8 cellular contexts compared by ENCODE assay signal in the genomic region with DNA sequence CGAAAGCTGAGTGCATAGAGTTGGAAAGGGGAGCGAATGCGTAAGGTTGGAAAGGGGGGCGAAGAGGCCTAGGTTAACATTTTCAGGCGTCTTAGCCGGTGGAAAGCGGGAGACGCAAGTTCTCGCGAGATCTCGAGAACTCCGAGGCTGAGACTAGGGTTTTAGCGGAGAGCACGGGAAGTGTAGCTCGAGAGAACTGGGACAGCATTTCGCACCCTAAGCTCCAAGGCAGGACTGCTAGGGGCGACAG. TPM values are rescaled to one million over a fixed set of nuclear protein-coding genes. Genes with fewer than 3 reads are reported as not detected.
DNase-seq lines count a peak whose midpoint lies in the region; ATAC-seq, FAIRE-seq and TF ChIP-seq lines count a peak whose summit lies in the region.

No MANE protein-coding gene starts in this region.

- H3K4me3 ChIP-seq in PC-3 (ENCODE audit: low read length) (peak overlapping the region; percentile 100), brain microvascular endothelial cell (ENCODE audit: low read depth, low read length) (peak overlapping the region; percentile 99), iPS-20b (ENCODE audit: low read length) (peak overlapping the region; percentile 95), small intestine (ENCODE audit: low read depth in 1 of 2, low read length in 2 of 2) (peak overlapping the region; percentile 90 to 94)

- no peaks in the 10 kb centered on the region for H3K27me3 ChIP-seq in PC-3 (ENCODE audit: low read length)
- no peaks in the 10 kb centered on the region for H3K27me3 ChIP-seq in brain microvascular endothelial cell (replicated peaks)
- peaks cover 5% of the 10 kb centered on the region; the same call in 1 of the 2 replicates for H3K27me3 ChIP-seq in iPS-20b (ENCODE audit: insufficient read depth, low read length)
- no peaks in the 10 kb centered on the region for H3K27me3 ChIP-seq in small intestine (ENCODE audit: control insufficient read depth in 2 of 2, insufficient read depth in 2 of 2, low read length in 2 of 2)

- no peaks in the 10 kb centered on the region for H3F3A ChIP-seq in PC-3 (ENCODE audit: low read length, unreplicated experiment)

- FAIRE-seq in small intestine (lab: Jason Lieb, UNC), result no peak

- H2AFZ ChIP-seq in PC-3 (ENCODE audit: low read length), result peak overlapping the region; percentile 89

- peak overlapping the region; percentile 95 for H3K9ac ChIP-seq in PC-3 (ENCODE audit: low read length)
- H3K9ac ChIP-seq in iPS-20b (ENCODE audit: low read depth, low read length), result peak overlapping the region; percentile 100

- H3K79me2 ChIP-seq in PC-3 (ENCODE audit: low read length), result peaks cover 50% of the 10 kb centered on the region

- in situ Hi-C loops in brain microvascular endothelial cell (cut with HindIII; ENCODE audit: low pct_ligation_motif_present, low sequenced_read_pairs), result no loop called here

- CTCF ChIA-PET in PC-3 (lab: Charles Lee), result no interaction called here

- peak overlapping the region; percentile 88 for H3K4me2 ChIP-seq in PC-3 (ENCODE audit: low read length)

- POLR2A ChIA-PET in PC-3 (lab: Charles Lee; ENCODE audit: unreplicated experiment), result interaction anchor here (0.5 to 1.1 kb wide), 5 partner anchors 49 to 158 kb away, joined by 4 to 11 read pairs (median 4); no protein-coding TSS in a partner anchor

- 0% methylated on average over 16 to 17 of the region's 17 CpGs for WGBS in small intestine, 3 donors

- H3K27ac ChIP-seq in PC-3 (ENCODE audit: low read length), result peak overlapping the region; percentile 91
- H3K27ac ChIP-seq in brain microvascular endothelial cell, result peak overlapping the region; percentile 96
- peak overlapping the region; percentile 98 for H3K27ac ChIP-seq in iPS-20b (ENCODE audit: low read length)
- peak overlapping the region; percentile 99 to 100 for H3K27ac ChIP-seq in small intestine (ENCODE audit: low read depth in 1 of 2, low read length in 1 of 2)

- peaks cover 28% of the 10 kb centered on the region for H3K4me1 ChIP-seq in PC-3 (ENCODE audit: insufficient read depth, low read length)
- H3K4me1 ChIP-seq in iPS-20b (ENCODE audit: insufficient read depth, low read length), result peaks cover 13% of the 10 kb centered on the region; the same call in 1 of the 2 replicates
- peaks cover 0 to 3% of the 10 kb centered on the region in 2 donors for H3K4me1 ChIP-seq in small intestine (ENCODE audit: control insufficient read depth in 2 of 2, insufficient read depth in 1 of 2, low read depth in 1 of 2, low read length in 1 of 2)

- H4K20me1 ChIP-seq in PC-3 (ENCODE audit: low read length), result peaks cover 43% of the 10 kb centered on the region

- no TSS peak for BruUV-seq in PC-3 (replicated peaks; lab: Mats Ljungman, UMichigan)

- DNase-seq in GM04504 (ENCODE audit: low read depth), result peak; percentile 82
- DNase-seq in KG1 (lab: John Stamatoyannopoulos, UW), result peak; percentile 78
- peak; percentile 78 for DNase-seq in PC-3
- peak; percentile 77 for DNase-seq in brain microvascular endothelial cell
- peak; percentile 73 for DNase-seq in small intestine
- DNase-seq in HT-29 (ENCODE audit: low spot score), result no peak

- no peak for TF ChIP-seq CTCF in PC-3 (conservative IDR thresholded peaks at IDR 0.05; ENCODE audit: low read depth, low read length)
- no peak for TF ChIP-seq CTCF in brain microvascular endothelial cell (IDR thresholded peaks at IDR 0.05; ENCODE audit: low read depth, low read length, missing control alignments)

- H3K9me2 ChIP-seq in PC-3 (replicated peaks; ENCODE audit: low read length), result no peaks in the 10 kb centered on the region

- H3K36me3 ChIP-seq in PC-3 (ENCODE audit: low read depth, low read length) (peaks cover 22% of the 10 kb centered on the region), brain microvascular endothelial cell (replicated peaks) (peaks cover 3% of the 10 kb centered on the region), iPS-20b (ENCODE audit: insufficient read depth, low read depth, low read length) (peaks cover 28% of the 10 kb centered on the region), small intestine (ENCODE audit: control insufficient read depth in 2 of 2, insufficient read depth in 2 of 2, low read length in 2 of 2) (no peaks in the 10 kb centered on the region)

- ATAC-seq in GM21717 (IDR thresholded peaks at IDR 0.05; ENCODE audit: unreplicated experiment) (peak; percentile 31), PC-3 (peak; percentile 29)

- intact Hi-C loops in PC-3 (cut with micrococcal nuclease), result no loop called here

- no peaks in the 10 kb centered on the region for H3K9me3 ChIP-seq in PC-3 (ENCODE audit: low read length)
- H3K9me3 ChIP-seq in iPS-20b (ENCODE audit: insufficient read depth, low read depth, low read length), result no peaks in the 10 kb centered on the region
- H3K9me3 ChIP-seq in small intestine (ENCODE audit: control insufficient read depth, low read depth), result no peaks in the 10 kb centered on the region

RNA-seq across cellular contexts. Expression of gene DDX3X, which starts 0.3 kb away (rescaled TPM):
- total RNA-seq in PC-3 (2014; rRNA removed), result 167 and 185 TPM in 2 replicates
- 100 to 1,000 TPM in 2 of 3 donors, 10 to 100 TPM in 1; 72.5 to 108 (median 102) TPM for polyA plus RNA-seq in small intestine
- 100 and 102 TPM in 2 replicates for total RNA-seq in HT-29 (2014; rRNA removed; shearing (Covaris generic))
